Comparison of ENCODE assay signal across 2 cellular contexts in the genomic region with DNA sequence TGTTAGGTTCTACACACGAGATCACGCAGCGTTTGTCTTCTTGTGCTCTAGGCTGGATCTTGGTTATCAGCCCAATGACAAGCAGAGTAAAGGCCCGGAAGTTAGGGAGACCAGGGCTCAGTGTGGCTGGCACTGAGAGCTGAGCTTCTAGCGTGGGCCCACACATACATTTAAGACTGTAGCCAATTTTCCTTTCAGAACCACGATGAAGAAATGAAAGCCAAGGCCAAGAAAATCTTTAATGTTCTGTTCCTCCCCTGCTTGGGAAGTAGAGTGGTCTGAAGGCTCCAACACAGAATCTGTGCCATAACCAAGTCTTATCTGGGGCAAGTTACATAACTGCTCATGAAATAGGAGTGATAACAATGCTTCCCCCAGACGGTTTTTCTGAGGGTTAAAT.
TF ChIP-seq lines count a peak whose summit lies in the region.

No MANE protein-coding gene starts in this region.

TF ChIP-seq in WTC11, 78 proteins besides CTCF, POLR2A, EP300 and RAD21 (continued from another document and continues in another):
- TF ChIP-seq, protein P1, sequence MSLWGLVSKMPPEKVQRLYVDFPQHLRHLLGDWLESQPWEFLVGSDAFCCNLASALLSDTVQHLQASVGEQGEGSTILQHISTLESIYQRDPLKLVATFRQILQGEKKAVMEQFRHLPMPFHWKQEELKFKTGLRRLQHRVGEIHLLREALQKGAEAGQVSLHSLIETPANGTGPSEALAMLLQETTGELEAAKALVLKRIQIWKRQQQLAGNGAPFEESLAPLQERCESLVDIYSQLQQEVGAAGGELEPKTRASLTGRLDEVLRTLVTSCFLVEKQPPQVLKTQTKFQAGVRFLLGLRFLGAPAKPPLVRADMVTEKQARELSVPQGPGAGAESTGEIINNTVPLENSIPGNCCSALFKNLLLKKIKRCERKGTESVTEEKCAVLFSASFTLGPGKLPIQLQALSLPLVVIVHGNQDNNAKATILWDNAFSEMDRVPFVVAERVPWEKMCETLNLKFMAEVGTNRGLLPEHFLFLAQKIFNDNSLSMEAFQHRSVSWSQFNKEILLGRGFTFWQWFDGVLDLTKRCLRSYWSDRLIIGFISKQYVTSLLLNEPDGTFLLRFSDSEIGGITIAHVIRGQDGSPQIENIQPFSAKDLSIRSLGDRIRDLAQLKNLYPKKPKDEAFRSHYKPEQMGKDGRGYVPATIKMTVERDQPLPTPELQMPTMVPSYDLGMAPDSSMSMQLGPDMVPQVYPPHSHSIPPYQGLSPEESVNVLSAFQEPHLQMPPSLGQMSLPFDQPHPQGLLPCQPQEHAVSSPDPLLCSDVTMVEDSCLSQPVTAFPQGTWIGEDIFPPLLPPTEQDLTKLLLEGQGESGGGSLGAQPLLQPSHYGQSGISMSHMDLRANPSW (CRISPR knock-in tag; conservative IDR thresholded peaks at IDR 0.05; ENCODE audit: low read depth) = no peak
- no peak for TF ChIP-seq GRHL2 (CRISPR knock-in tag; IDR thresholded peaks at IDR 0.05; ENCODE audit: insufficient replicate concordance, severe bottlenecking)
- TF ChIP-seq FOXP4 (CRISPR knock-in tag; IDR thresholded peaks at IDR 0.05) = no peak
- no peak for TF ChIP-seq ARID4B (CRISPR knock-in tag; IDR thresholded peaks at IDR 0.05; ENCODE audit: borderline replicate concordance)
- TF ChIP-seq MXD4 (CRISPR knock-in tag; IDR thresholded peaks at IDR 0.05; ENCODE audit: borderline replicate concordance) = no peak
- no peak for TF ChIP-seq E2F5 (CRISPR knock-in tag; IDR thresholded peaks at IDR 0.05)
- TF ChIP-seq ATF6 (CRISPR knock-in tag; IDR thresholded peaks at IDR 0.05) = no peak
- TF ChIP-seq SMAD4 (CRISPR knock-in tag; IDR thresholded peaks at IDR 0.05) = no peak

TF ChIP-seq in SK-N-SH, 30 proteins besides CTCF, POLR2A, EP300 and RAD21 (continued from another document):
- TF ChIP-seq ZBTB33 (IDR thresholded peaks at IDR 0.05; ENCODE audit: borderline replicate concordance, low read depth) (no peak), SMC3 (IDR thresholded peaks at IDR 0.05; ENCODE audit: low read depth, low read length) (no peak), NRF1 (IDR thresholded peaks at IDR 0.05; ENCODE audit: low read depth, low read length) (no peak), GABPA (IDR thresholded peaks at IDR 0.05; ENCODE audit: low read depth) (no peak), TEAD4 (IDR thresholded peaks at IDR 0.05; ENCODE audit: borderline replicate concordance, insufficient read depth) (no peak), EZH2phosphoT487 (IDR thresholded peaks at IDR 0.05; ENCODE audit: borderline replicate concordance, low read depth) (no peak), GATA2 (CRISPR knock-in tag; IDR thresholded peaks at IDR 0.05) (no peak)
- TF ChIP-seq, protein P2, sequence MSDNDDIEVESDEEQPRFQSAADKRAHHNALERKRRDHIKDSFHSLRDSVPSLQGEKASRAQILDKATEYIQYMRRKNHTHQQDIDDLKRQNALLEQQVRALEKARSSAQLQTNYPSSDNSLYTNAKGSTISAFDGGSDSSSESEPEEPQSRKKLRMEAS (IDR thresholded peaks at IDR 0.05; ENCODE audit: low read depth) = no peak
